In genomic region chr19:52527954-52528326, GRCh38 we compare ENCODE assay signal across 1 cellular context.
TF ChIP-seq lines count a peak whose summit lies in the region.

No MANE protein-coding gene starts in this region.

TF ChIP-seq in HepG2, 621 proteins besides CTCF, POLR2A, EP300 and RAD21 (continued from another document):
- TF ChIP-seq, protein P1, sequence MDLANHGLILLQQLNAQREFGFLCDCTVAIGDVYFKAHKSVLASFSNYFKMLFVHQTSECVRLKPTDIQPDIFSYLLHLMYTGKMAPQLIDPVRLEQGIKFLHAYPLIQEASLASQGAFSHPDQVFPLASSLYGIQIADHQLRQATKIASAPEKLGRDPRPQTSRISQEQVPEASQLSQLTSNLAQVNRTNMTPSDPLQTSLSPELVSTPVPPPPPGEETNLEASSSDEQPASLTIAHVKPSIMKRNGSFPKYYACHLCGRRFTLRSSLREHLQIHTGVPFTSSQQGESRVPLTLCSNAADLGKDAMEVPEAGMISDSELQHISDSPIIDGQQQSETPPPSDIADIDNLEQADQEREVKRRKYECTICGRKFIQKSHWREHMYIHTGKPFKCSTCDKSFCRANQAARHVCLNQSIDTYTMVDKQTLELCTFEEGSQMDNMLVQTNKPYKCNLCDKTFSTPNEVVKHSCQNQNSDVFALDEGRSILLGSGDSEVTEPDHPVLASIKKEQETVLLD (CRISPR knock-in tag; IDR thresholded peaks at IDR 0.05; ENCODE audit: low read depth): no peak
- TF ChIP-seq AGO2 (optimal IDR thresholded peaks at IDR 0.05; ENCODE audit: low read depth, low read length): peak; percentile 44
- 0 out of 2 replicates have a peak, but pooled peaks have one; percentile 34 for TF ChIP-seq MEIS2 (CRISPR knock-in tag; IDR thresholded peaks at IDR 0.05)
- TF ChIP-seq ZNF563 (CRISPR knock-in tag; IDR thresholded peaks at IDR 0.05): no peak
- TF ChIP-seq ZBTB3 (CRISPR knock-in tag; IDR thresholded peaks at IDR 0.05; ENCODE audit: borderline replicate concordance, low read depth): no peak
- TF ChIP-seq NFYC (CRISPR knock-in tag; IDR thresholded peaks at IDR 0.05): no peak
- no peak for TF ChIP-seq ZNF530 (CRISPR knock-in tag; IDR thresholded peaks at IDR 0.05; ENCODE audit: low read depth)
- TF ChIP-seq NRL (CRISPR knock-in tag; IDR thresholded peaks at IDR 0.05; ENCODE audit: borderline replicate concordance): no peak
- no peak for TF ChIP-seq ESRRA (CRISPR knock-in tag; IDR thresholded peaks at IDR 0.05; ENCODE audit: low read depth)
- TF ChIP-seq, protein P2, sequence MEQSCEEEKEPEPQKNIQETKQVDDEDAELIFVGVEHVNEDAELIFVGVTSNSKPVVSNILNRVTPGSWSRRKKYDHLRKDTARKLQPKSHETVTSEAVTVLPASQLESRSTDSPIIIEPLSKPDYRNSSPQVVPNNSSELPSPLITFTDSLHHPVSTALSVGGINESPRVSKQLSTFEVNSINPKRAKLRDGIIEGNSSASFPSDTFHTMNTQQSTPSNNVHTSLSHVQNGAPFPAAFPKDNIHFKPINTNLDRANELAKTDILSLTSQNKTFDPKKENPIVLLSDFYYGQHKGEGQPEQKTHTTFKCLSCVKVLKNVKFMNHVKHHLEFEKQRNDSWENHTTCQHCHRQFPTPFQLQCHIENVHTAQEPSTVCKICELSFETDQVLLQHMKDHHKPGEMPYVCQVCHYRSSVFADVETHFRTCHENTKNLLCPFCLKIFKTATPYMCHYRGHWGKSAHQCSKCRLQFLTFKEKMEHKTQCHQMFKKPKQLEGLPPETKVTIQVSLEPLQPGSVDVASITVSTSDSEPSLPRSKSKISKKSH (CRISPR knock-in tag; IDR thresholded peaks at IDR 0.05; ENCODE audit: borderline replicate concordance): 0 out of 2 replicates have a peak, but pooled peaks have one; percentile 39
- TF ChIP-seq, protein P3, sequence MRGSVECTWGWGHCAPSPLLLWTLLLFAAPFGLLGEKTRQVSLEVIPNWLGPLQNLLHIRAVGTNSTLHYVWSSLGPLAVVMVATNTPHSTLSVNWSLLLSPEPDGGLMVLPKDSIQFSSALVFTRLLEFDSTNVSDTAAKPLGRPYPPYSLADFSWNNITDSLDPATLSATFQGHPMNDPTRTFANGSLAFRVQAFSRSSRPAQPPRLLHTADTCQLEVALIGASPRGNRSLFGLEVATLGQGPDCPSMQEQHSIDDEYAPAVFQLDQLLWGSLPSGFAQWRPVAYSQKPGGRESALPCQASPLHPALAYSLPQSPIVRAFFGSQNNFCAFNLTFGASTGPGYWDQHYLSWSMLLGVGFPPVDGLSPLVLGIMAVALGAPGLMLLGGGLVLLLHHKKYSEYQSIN (CRISPR knock-in tag; IDR thresholded peaks at IDR 0.05; ENCODE audit: borderline replicate concordance): no peak
- no peak for TF ChIP-seq ATF1 (CRISPR knock-in tag; IDR thresholded peaks at IDR 0.05)
- no peak for TF ChIP-seq TEAD3 (CRISPR knock-in tag; optimal IDR thresholded peaks at IDR 0.05; ENCODE audit: borderline replicate concordance)
